Comparison of ENCODE assay signal across 8 cellular contexts in genomic region chr9:128503870-128504269, GRCh38. TPM values are rescaled to one million over a fixed set of nuclear protein-coding genes. Genes with fewer than 3 reads are reported as not detected.
A peak's percentile ranks its signal among the peaks of the same experiment; 100 is the strongest.
DNase-seq lines count a peak whose midpoint lies in the region; ATAC-seq and TF ChIP-seq lines count a peak whose summit lies in the region.

No MANE protein-coding gene starts in this region.

- H3K23me2 ChIP-seq in H9 (ENCODE audit: insufficient read length, low read depth, low read length, poor library complexity, severe bottlenecking): peaks cover 14% of the 10 kb centered on the region

- WGBS in H9 (ENCODE audit: extremely low coverage, insufficient read length, low lambda C conversion rate): no CpG with 5 or more reads among the region's 11 CpGs

- no peak overlapping the region for H3K23ac ChIP-seq in H9 (ENCODE audit: insufficient read length, low read depth, low read length)

- H4K20me1 ChIP-seq in H9 (ENCODE audit: control insufficient read depth, insufficient read depth, insufficient read length): no peaks in the 10 kb centered on the region

- no peak overlapping the region for H3K4ac ChIP-seq in H9 (ENCODE audit: low read depth, low read length)

- DNase-seq in AG04450 (ENCODE audit: low read depth, low spot score) (no peak), H9 (no peak), epidermal melanocyte (ENCODE audit: insufficient read length, low spot score) (no peak)
- DNase-seq in activated CD8-positive, alpha-beta T cell treated with anti-CD3 and anti-CD28 coated beads for 36 hours: no peak

- TF ChIP-seq CTCF in AG04450 (IDR thresholded peaks at IDR 0.05; ENCODE audit: low read depth, low read length): no peak
- no peak for TF ChIP-seq CTCF in H9 (conservative IDR thresholded peaks at IDR 0.05)
- no peak for TF ChIP-seq CTCF in activated CD8-positive, alpha-beta T cell treated with anti-CD3 and anti-CD28 coated beads for 36 hours (IDR thresholded peaks at IDR 0.05)

- no peak overlapping the region for H4K5ac ChIP-seq in H9 (ENCODE audit: insufficient read length, low read depth, low read length)

- H3K79me1 ChIP-seq in H9 (ENCODE audit: insufficient read depth, low read depth, low read length, poor library complexity, severe bottlenecking): no peaks in the 10 kb centered on the region

- no peaks in the 10 kb centered on the region for H3K4me1 ChIP-seq in H9 (ENCODE audit: insufficient read depth, low read length)
- peaks cover 5% of the 10 kb centered on the region for H3K4me1 ChIP-seq in iPS-15b (ENCODE audit: control insufficient read depth, insufficient read depth, low read length)

- no peak overlapping the region for H3T11ph ChIP-seq in H9 (ENCODE audit: low read length)

- H3K36me3 Mint-ChIP-seq in H9 (ENCODE audit: insufficient read depth in 1 of 3, low read depth in 3 of 3): peaks cover 0 to 15% (median 1%) of the 10 kb centered on the region in 3 experiments; a peak in 3 of 7 replicates
- peaks cover 21% of the 10 kb centered on the region for H3K36me3 Mint-ChIP-seq in activated CD8-positive, alpha-beta T cell treated with anti-CD3 and anti-CD28 coated beads for 36 hours (ENCODE audit: low read depth)
- peaks cover 19% of the 10 kb centered on the region for H3K36me3 Mint-ChIP-seq in stimulated activated memory B cell treated with anti-CD40 and anti-IgM and Interleukin-4, amounts not matched to agents 10 μg/mL and 1 μg/mL and 100 μg/mL, for 72 hours

- H3K18ac ChIP-seq in H9 (ENCODE audit: insufficient read length, low read depth, low read length): no peak overlapping the region

- no peak overlapping the region for H2BK15ac ChIP-seq in H9 (ENCODE audit: low read depth, low read length)

- CTCF ChIA-PET in AG04450 (lab: Charles Lee): interaction anchor here (1.2 kb wide), 1 partner anchor 65 kb away, joined by 3 read pairs; no protein-coding TSS in a partner anchor
- CTCF ChIA-PET in activated CD8-positive, alpha-beta T cell treated with anti-CD3 and anti-CD28 coated beads for 36 hours (lab: Charles Lee): no interaction called here

- peak overlapping the region; percentile 99 for H3K4me3 ChIP-seq in AG04450 (ENCODE audit: low read depth, low read length)
- H3K4me3 ChIP-seq in iPS-15b (ENCODE audit: low read depth, low read length): peak overlapping the region; percentile 99

- H2BK12ac ChIP-seq in H9 (ENCODE audit: insufficient read length, low read depth, low read length): no peak overlapping the region

- H2AFZ ChIP-seq in H9 (ENCODE audit: low read length): no peak overlapping the region

- intact Hi-C loops in activated CD8-positive, alpha-beta T cell treated with anti-CD3 and anti-CD28 coated beads for 36 hours (cut with micrococcal nuclease): loop anchor here (5.0 kb wide), 1 partner anchor 48 kb away; the partner anchor contains the start of gene SPTAN1

- peaks cover under 1% of the 10 kb centered on the region for H3K36me3 ChIP-seq in iPS-15b (ENCODE audit: control insufficient read depth, insufficient read depth, low read length)

- H3K9me3 Mint-ChIP-seq in H9: no peaks in the 10 kb centered on the region
- H3K9me3 Mint-ChIP-seq in activated CD8-positive, alpha-beta T cell treated with anti-CD3 and anti-CD28 coated beads for 36 hours: no peaks in the 10 kb centered on the region
- no peaks in the 10 kb centered on the region for H3K9me3 Mint-ChIP-seq in stimulated activated memory B cell treated with anti-CD40 and anti-IgM and Interleukin-4, amounts not matched to agents 10 μg/mL and 1 μg/mL and 100 μg/mL, for 72 hours

- peak overlapping the region; percentile 99 to 100 for H3K4me3 Mint-ChIP-seq in H9
- peak overlapping the region; percentile 92 for H3K4me3 Mint-ChIP-seq in activated CD8-positive, alpha-beta T cell treated with anti-CD3 and anti-CD28 coated beads for 36 hours
- H3K4me3 Mint-ChIP-seq in stimulated activated memory B cell treated with anti-CD40 and anti-IgM and Interleukin-4, amounts not matched to agents 10 μg/mL and 1 μg/mL and 100 μg/mL, for 72 hours: peak overlapping the region; percentile 56

- H3K9me3 ChIP-seq in AG04450 (ENCODE audit: control insufficient read depth, insufficient read depth, low read length) (no peaks in the 10 kb centered on the region; the same call in 1 of the 2 replicates), H9 (ENCODE audit: control insufficient read depth, low read depth, low read length) (no peaks in the 10 kb centered on the region), iPS-15b (ENCODE audit: control insufficient read depth, insufficient read depth, low read length) (no peaks in the 10 kb centered on the region)

- no peak overlapping the region for H3K56ac ChIP-seq in H9 (ENCODE audit: insufficient read length, low read depth, low read length)

- no peak overlapping the region for H4K91ac ChIP-seq in H9 (ENCODE audit: insufficient read length, low read depth, low read length)

- H3K4me2 ChIP-seq in H9 (ENCODE audit: insufficient read depth, insufficient read length, low read length): peak overlapping the region; percentile 77

- no peaks in the 10 kb centered on the region for H3K27me3 Mint-ChIP-seq in H9 (ENCODE audit: low read depth)
- H3K27me3 Mint-ChIP-seq in activated CD8-positive, alpha-beta T cell treated with anti-CD3 and anti-CD28 coated beads for 36 hours: no peaks in the 10 kb centered on the region
- no peaks in the 10 kb centered on the region for H3K27me3 Mint-ChIP-seq in stimulated activated memory B cell treated with anti-CD40 and anti-IgM and Interleukin-4, amounts not matched to agents 10 μg/mL and 1 μg/mL and 100 μg/mL, for 72 hours

- no peak overlapping the region for H2AK5ac ChIP-seq in H9 (ENCODE audit: insufficient read length, low read length)

- H3K79me2 ChIP-seq in H9 (ENCODE audit: insufficient read depth, low read length): no peaks in the 10 kb centered on the region

- H3K27ac ChIP-seq in AG04450 (ENCODE audit: low read depth, low read length) (peak overlapping the region; percentile 31), H9 (ENCODE audit: insufficient read length, low read depth, low read length) (no peak overlapping the region)

- no peak overlapping the region for H2BK5ac ChIP-seq in H9 (ENCODE audit: insufficient read length, low read length)

- H3K27me3 ChIP-seq in AG04450 (ENCODE audit: control insufficient read depth, insufficient read depth, low read length): no peaks in the 10 kb centered on the region
- no peaks in the 10 kb centered on the region for H3K27me3 ChIP-seq in H9 (ENCODE audit: insufficient read depth, low read length)
- H3K27me3 ChIP-seq in iPS-15b (ENCODE audit: control insufficient read depth, insufficient read depth, low read length): no peaks in the 10 kb centered on the region

- no peak overlapping the region for H3K27ac Mint-ChIP-seq in H9
- peak overlapping the region; percentile 99 for H3K27ac Mint-ChIP-seq in activated CD8-positive, alpha-beta T cell treated with anti-CD3 and anti-CD28 coated beads for 36 hours
- H3K27ac Mint-ChIP-seq in stimulated activated memory B cell treated with anti-CD40 and anti-IgM and Interleukin-4, amounts not matched to agents 10 μg/mL and 1 μg/mL and 100 μg/mL, for 72 hours: peak overlapping the region; percentile 93

- no peak overlapping the region for H3K14ac ChIP-seq in H9 (ENCODE audit: insufficient read depth, low read length)

- no peak for ATAC-seq in activated CD8-positive, alpha-beta T cell treated with anti-CD3 and anti-CD28 coated beads for 36 hours
- no peak for ATAC-seq in stimulated activated memory B cell treated with anti-CD40 and anti-IgM and Interleukin-4, amounts not matched to agents 10 μg/mL and 1 μg/mL and 100 μg/mL, for 72 hours
- ATAC-seq in HG02973 (IDR thresholded peaks at IDR 0.05; ENCODE audit: unreplicated experiment) (no peak), HG02970 (IDR thresholded peaks at IDR 0.05; ENCODE audit: low FRiP score, unreplicated experiment) (no peak)

- peaks cover 4 to 8% of the 10 kb centered on the region in 2 experiments for H3K4me1 Mint-ChIP-seq in H9
- peaks cover 25% of the 10 kb centered on the region for H3K4me1 Mint-ChIP-seq in activated CD8-positive, alpha-beta T cell treated with anti-CD3 and anti-CD28 coated beads for 36 hours (ENCODE audit: low read depth)
- H3K4me1 Mint-ChIP-seq in stimulated activated memory B cell treated with anti-CD40 and anti-IgM and Interleukin-4, amounts not matched to agents 10 μg/mL and 1 μg/mL and 100 μg/mL, for 72 hours: peaks cover 20% of the 10 kb centered on the region

- POLR2A ChIA-PET in AG04450 (lab: Yijun Ruan, JAX): no interaction called here
- POLR2A ChIA-PET in activated CD8-positive, alpha-beta T cell treated with anti-CD3 and anti-CD28 coated beads for 36 hours (lab: Charles Lee): interaction anchor here (1.5 kb wide), 1 partner anchor 267 kb away, joined by 4 read pairs; no protein-coding TSS in a partner anchor

- no peak overlapping the region for H4K8ac ChIP-seq in H9 (replicated peaks; ENCODE audit: insufficient read length, low read depth, low read length)

- H3K9ac ChIP-seq in H9 (ENCODE audit: extremely low read depth, insufficient read length, low read length) (no peak overlapping the region), iPS-15b (ENCODE audit: low read depth, low read length) (no peak overlapping the region)

- H2BK20ac ChIP-seq in H9 (ENCODE audit: low read depth, low read length, poor library complexity, severe bottlenecking): no peak overlapping the region

- H2BK120ac ChIP-seq in H9 (ENCODE audit: low read depth, low read length, poor library complexity, severe bottlenecking): no peak overlapping the region

RNA-seq across cellular contexts. Expression of gene GLE1, which starts 0.6 kb away (rescaled TPM):
- polyA plus RNA-seq in AG04450 (2011; rRNA removed): 21.6 and 27.3 TPM in 2 replicates
- 26.6 and 27.5 TPM in 2 replicates for polyA minus RNA-seq in AG04450 (2011; rRNA and poly(A)+ RNA removed)
- 17.9 and 19.0 TPM in 2 replicates for total RNA-seq in H9 (2021)
- 10 to 100 TPM; 46.8 to 48.2 TPM for total RNA-seq in activated CD8-positive, alpha-beta T cell treated with anti-CD3 and anti-CD28 coated beads for 36 hours

RNA-seq across cellular contexts. Expression of gene ODF2, which starts 48.1 kb away (rescaled TPM):
- 16.8 and 19.4 TPM in 2 replicates for polyA plus RNA-seq in AG04450 (2011; rRNA removed)
- polyA minus RNA-seq in AG04450 (2011; rRNA and poly(A)+ RNA removed): 11.3 and 12.0 TPM in 2 replicates
- 15.7 and 16.7 TPM in 2 replicates for total RNA-seq in H9 (2021)
- 10 to 100 TPM; 79.3 to 83.6 TPM for total RNA-seq in activated CD8-positive, alpha-beta T cell treated with anti-CD3 and anti-CD28 coated beads for 36 hours

RNA-seq across cellular contexts. Expression of gene SPTAN1, which starts 48.5 kb away (rescaled TPM):
- polyA plus RNA-seq in AG04450 (2011; rRNA removed): 211 and 275 TPM in 2 replicates
- 750 and 947 TPM in 2 replicates for polyA minus RNA-seq in AG04450 (2011; rRNA and poly(A)+ RNA removed)
- 210 and 213 TPM in 2 replicates for total RNA-seq in H9 (2021)
- 100 to 1,000 TPM; 178 to 183 TPM for total RNA-seq in activated CD8-positive, alpha-beta T cell treated with anti-CD3 and anti-CD28 coated beads for 36 hours

Comparison
In these comparisons a context has a peak if more than half of its experiments do, and no peak if none do; other contexts are left out.
1. H3K27ac Mint-ChIP-seq: peak in activated CD8-positive, alpha-beta T cell treated with anti-CD3 and anti-CD28 coated beads for 36 hours (single experiment) and stimulated activated memory B cell treated with anti-CD40 and anti-IgM and Interleukin-4, amounts not matched to agents 10 μg/mL and 1 μg/mL and 100 μg/mL, for 72 hours (single experiment); none in H9 (0 of 3).
2. Peak in every context shown above with its lines, with median percentiles within 50 percentile points of each other: H3K4me3 Mint-ChIP-seq.